9 cellular contexts compared by ENCODE assay signal in genomic region chr17:34255381-34255732, GRCh38. TPM values are rescaled to one million over a fixed set of nuclear protein-coding genes. Genes with fewer than 3 reads are reported as not detected.
DNase-seq lines count a peak whose midpoint lies in the region; ATAC-seq and TF ChIP-seq lines count a peak whose summit lies in the region.
"Had no signal": no experiment of that assay in that cellular context is flagged by ENCODE, and none has a peak within 500 bp of the region (broad histone marks: within the 10 kb centered on the region; RNA-seq: fewer than 3 reads in every experiment).

No MANE protein-coding gene starts in this region.

- ATAC-seq in left lung (no peak), GM21786 (IDR thresholded peaks at IDR 0.05; ENCODE audit: unreplicated experiment) (no peak)
- ATAC-seq in activated T-cell treated with anti-CD3 and anti-CD28 coated beads, Interleukin-2, amount 50 U/mL, for 4 hours, result no peak
- ATAC-seq: activated T-helper 17 cell treated with anti-CD3 and anti-CD28 coated beads, Interleukin-2, amount 50 U/mL, for 72 hours had no signal

- TF ChIP-seq CTCF in HL-60 (IDR thresholded peaks at IDR 0.05; ENCODE audit: insufficient read depth, low read length), result no peak
- no peak for TF ChIP-seq CTCF in breast epithelium (IDR thresholded peaks at IDR 0.05)
- TF ChIP-seq CTCF in left lung (IDR thresholded peaks at IDR 0.05), result no peak

- H3K4me3 Mint-ChIP-seq in activated T-cell treated with anti-CD3 and anti-CD28 coated beads, Interleukin-2, amount 50 U/mL, for 4 hours, result no peak overlapping the region
- H3K4me3 Mint-ChIP-seq: activated T-helper 17 cell treated with anti-CD3 and anti-CD28 coated beads, Interleukin-2, amount 50 U/mL, for 72 hours had no signal

- H3K36me3 ChIP-seq in breast epithelium (no peaks in the 10 kb centered on the region), left lung (no peaks in the 10 kb centered on the region), stomach smooth muscle (ENCODE audit: control insufficient read depth in 2 of 2, insufficient read depth in 2 of 2, low read length in 2 of 2) (no peaks in the 10 kb centered on the region)

- TF ChIP-seq POLR2A in breast epithelium (IDR thresholded peaks at IDR 0.05), result no peak

- H3K9ac ChIP-seq in stomach smooth muscle (ENCODE audit: low read length in 2 of 2), result peak overlapping the region; percentile 56 to 72

- intact Hi-C loops in breast epithelium (cut with DNase I; ENCODE audit: low total_unique reads), result loop anchor here (5.0 kb wide), 1 partner anchor 817 kb away; no protein-coding TSS in a partner anchor
- intact Hi-C loops in left lung (cut with DNase I), result no loop called here

- H3K4me1 Mint-ChIP-seq in activated T-cell treated with anti-CD3 and anti-CD28 coated beads, Interleukin-2, amount 50 U/mL, for 4 hours (ENCODE audit: low read depth), result no peaks in the 10 kb centered on the region

- H3K4me3 ChIP-seq in HL-60 (replicated peaks; ENCODE audit: insufficient read depth, low read length) (peak overlapping the region; percentile 41), breast epithelium (peak overlapping the region; percentile 36 to 63 (median 39)), left lung (peak overlapping the region; percentile 14 to 46), stomach smooth muscle (ENCODE audit: low read length in 2 of 2) (peak overlapping the region; percentile 51 to 75)

- H3K9me3 ChIP-seq in breast epithelium (no peaks in the 10 kb centered on the region), left lung (no peaks in the 10 kb centered on the region), stomach smooth muscle (ENCODE audit: control insufficient read depth in 2 of 2, low read length in 2 of 2) (no peaks in the 10 kb centered on the region)

- no peaks in the 10 kb centered on the region for H3K27me3 ChIP-seq in HL-60 (ENCODE audit: insufficient read depth, poor library complexity, severe bottlenecking)
- no peaks in the 10 kb centered on the region for H3K27me3 ChIP-seq in breast epithelium
- H3K27me3 ChIP-seq in left lung, result no peaks in the 10 kb centered on the region
- H3K27me3 ChIP-seq in stomach smooth muscle (ENCODE audit: control insufficient read depth in 1 of 2, insufficient read depth in 2 of 2, low read length in 2 of 2), result no peaks in the 10 kb centered on the region

- no peaks in the 10 kb centered on the region for H3K36me3 Mint-ChIP-seq in activated T-cell treated with anti-CD3 and anti-CD28 coated beads, Interleukin-2, amount 50 U/mL, for 4 hours (ENCODE audit: insufficient read depth)

- H3K4me1 ChIP-seq in breast epithelium (peaks cover 20 to 24% of the 10 kb centered on the region in 2 donors), left lung (peaks cover 48 to 70% of the 10 kb centered on the region in 2 donors), stomach smooth muscle (ENCODE audit: control insufficient read depth, insufficient read depth, low read length) (peaks cover 58% of the 10 kb centered on the region)

- no peaks in the 10 kb centered on the region for H3K9me3 Mint-ChIP-seq in activated T-cell treated with anti-CD3 and anti-CD28 coated beads, Interleukin-2, amount 50 U/mL, for 4 hours
- H3K9me3 Mint-ChIP-seq: activated T-helper 17 cell treated with anti-CD3 and anti-CD28 coated beads, Interleukin-2, amount 50 U/mL, for 72 hours had no signal

- DNase-seq in HL-60 (ENCODE audit: low read depth in 1 of 2, low spot score in 1 of 2), result no peak
- DNase-seq in breast epithelium (ENCODE audit: low spot score in 2 of 2), result no peak
- DNase-seq in left lung, result no peak
- DNase-seq in MV-4-11 (lab: John Stamatoyannopoulos, UW), result no peak
- no peak for DNase-seq in HPDE6-E6E7 (ENCODE audit: extremely low spot score)
- DNase-seq in activated T-cell treated with anti-CD3 and anti-CD28 coated beads, Interleukin-2, amount 50 U/mL, for 4 hours, result no peak

- H3K27ac ChIP-seq in HL-60 (replicated peaks), result peak overlapping the region; percentile 10
- peak overlapping the region; percentile 75 to 90 for H3K27ac ChIP-seq in breast epithelium
- H3K27ac ChIP-seq in left lung, result peak overlapping the region; percentile 77 to 78
- peak overlapping the region; percentile 75 for H3K27ac ChIP-seq in stomach smooth muscle (ENCODE audit: low read length)

- H3K27me3 Mint-ChIP-seq in activated T-cell treated with anti-CD3 and anti-CD28 coated beads, Interleukin-2, amount 50 U/mL, for 4 hours (ENCODE audit: low read depth), result peaks cover 34% of the 10 kb centered on the region

RNA-seq across cellular contexts. Expression of gene CCL2, which starts 0.3 kb away (rescaled TPM):
- 10 to 100 TPM in 2 of 3 donors, 1 to 10 TPM in 1; 7.4 to 64.4 (median 26.5) TPM for total RNA-seq in breast epithelium
- 100 to 1,000 TPM in 1 of 2 donors, 10 to 100 TPM in 1; 50.0 to 444 TPM for total RNA-seq in left lung
- 1 to 10 TPM in 2 of 3 donors, under 1 TPM in 1; 0.37 to 3.1 (median 1.3) TPM for total RNA-seq in activated T-cell treated with anti-CD3 and anti-CD28 coated beads, Interleukin-2, amount 50 U/mL, for 4 hours
- total RNA-seq: activated T-helper 17 cell treated with anti-CD3 and anti-CD28 coated beads, Interleukin-2, amount 50 U/mL, for 72 hours had no signal

RNA-seq across cellular contexts. Expression of gene CCL7, which starts 14.7 kb away (rescaled TPM):
- total RNA-seq in breast epithelium, result not detected
- 1 to 10 TPM in 1 of 2 donors, under 1 TPM in 1; 0.96 to 3.7 TPM for total RNA-seq in left lung
- total RNA-seq in activated T-cell treated with anti-CD3 and anti-CD28 coated beads, Interleukin-2, amount 50 U/mL, for 4 hours, result not detected
- total RNA-seq: activated T-helper 17 cell treated with anti-CD3 and anti-CD28 coated beads, Interleukin-2, amount 50 U/mL, for 72 hours had no signal

RNA-seq across cellular contexts. Expression of gene CCL11, which starts 30.2 kb away (rescaled TPM):
- total RNA-seq in breast epithelium (under 1 TPM in 1 of 3 donors, not detected in 2; 0.29 TPM), left lung (under 1 TPM; 0.32 to 0.42 TPM)
- not detected for total RNA-seq in activated T-cell treated with anti-CD3 and anti-CD28 coated beads, Interleukin-2, amount 50 U/mL, for 4 hours
- total RNA-seq: activated T-helper 17 cell treated with anti-CD3 and anti-CD28 coated beads, Interleukin-2, amount 50 U/mL, for 72 hours had no signal

Comparison
In these comparisons a context has a peak if more than half of its experiments do, and no peak if none do; other contexts are left out.
1. H3K27ac ChIP-seq: peak in every context shown above with its lines; median percentile 82 in breast epithelium; 78 in left lung; 75 in stomach smooth muscle; 10 in HL-60.